1 cellular context compared by ENCODE assay signal in the genomic region with DNA sequence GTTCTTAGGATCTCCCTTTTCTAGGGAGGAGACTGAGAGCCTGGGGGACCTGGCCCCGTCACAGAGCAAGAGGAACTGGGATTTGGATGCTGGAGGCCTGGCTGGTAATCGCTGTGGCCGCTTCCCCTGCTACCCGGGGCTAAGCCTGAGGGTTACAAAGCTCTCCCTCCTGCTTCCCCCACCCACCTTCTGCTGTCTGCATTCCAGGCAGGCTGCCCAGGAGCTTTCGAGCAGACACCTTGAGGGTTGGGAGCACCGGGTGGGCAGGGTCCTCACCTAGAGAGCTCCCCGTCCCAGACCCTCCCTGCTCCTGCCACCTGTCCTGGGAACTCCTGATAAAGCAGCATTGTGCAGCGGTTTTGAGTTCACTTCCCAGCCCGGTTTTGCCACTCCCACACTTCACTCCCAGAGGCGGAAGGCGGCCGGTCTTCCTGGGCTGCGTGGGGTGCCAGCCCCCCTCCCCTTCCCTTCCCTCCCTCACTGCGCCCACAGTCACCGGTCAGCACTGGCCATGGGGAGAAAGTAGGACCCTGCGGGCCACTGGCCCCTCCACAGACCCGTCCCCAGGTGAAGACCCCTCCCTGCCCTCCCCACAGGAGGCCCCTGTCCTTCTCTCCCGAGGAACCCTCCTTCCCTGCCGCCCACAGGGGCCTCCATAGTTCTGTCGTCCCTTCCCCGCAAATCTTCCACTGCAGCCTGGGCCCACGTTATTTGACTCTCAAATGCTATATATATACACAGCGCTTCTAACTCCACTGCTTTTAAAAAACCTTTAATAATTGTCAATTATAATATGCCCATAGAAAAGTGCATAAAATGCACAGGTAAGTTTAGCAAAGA.
TF ChIP-seq lines count a peak whose summit lies in the region.

No MANE protein-coding gene starts in this region.

TF ChIP-seq in GM12878, 131 proteins besides CTCF, POLR2A, EP300 and RAD21:
- TF ChIP-seq, protein P1, sequence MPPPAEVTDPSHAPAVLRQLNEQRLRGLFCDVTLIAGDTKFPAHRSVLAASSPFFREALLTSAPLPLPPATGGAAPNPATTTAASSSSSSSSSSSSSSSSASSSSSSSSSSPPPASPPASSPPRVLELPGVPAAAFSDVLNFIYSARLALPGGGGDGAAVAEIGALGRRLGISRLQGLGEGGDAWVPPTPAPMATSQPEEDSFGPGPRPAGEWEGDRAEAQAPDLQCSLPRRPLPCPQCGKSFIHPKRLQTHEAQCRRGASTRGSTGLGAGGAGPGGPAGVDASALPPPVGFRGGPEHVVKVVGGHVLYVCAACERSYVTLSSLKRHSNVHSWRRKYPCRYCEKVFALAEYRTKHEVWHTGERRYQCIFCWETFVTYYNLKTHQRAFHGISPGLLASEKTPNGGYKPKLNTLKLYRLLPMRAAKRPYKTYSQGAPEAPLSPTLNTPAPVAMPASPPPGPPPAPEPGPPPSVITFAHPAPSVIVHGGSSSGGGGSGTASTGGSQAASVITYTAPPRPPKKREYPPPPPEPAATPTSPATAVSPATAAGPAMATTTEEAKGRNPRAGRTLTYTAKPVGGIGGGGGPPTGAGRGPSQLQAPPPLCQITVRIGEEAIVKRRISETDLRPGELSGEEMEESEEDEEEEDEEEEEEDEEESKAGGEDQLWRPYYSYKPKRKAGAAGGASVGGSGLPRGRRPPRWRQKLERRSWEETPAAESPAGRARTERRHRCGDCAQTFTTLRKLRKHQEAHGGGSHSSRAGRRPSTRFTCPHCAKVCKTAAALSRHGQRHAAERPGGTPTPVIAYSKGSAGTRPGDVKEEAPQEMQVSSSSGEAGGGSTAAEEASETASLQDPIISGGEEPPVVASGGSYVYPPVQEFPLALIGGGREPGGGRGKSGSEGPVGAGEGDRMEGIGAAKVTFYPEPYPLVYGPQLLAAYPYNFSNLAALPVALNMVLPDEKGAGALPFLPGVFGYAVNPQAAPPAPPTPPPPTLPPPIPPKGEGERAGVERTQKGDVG (CRISPR knock-in tag; IDR thresholded peaks at IDR 0.05): no peak
- peak; percentile 23; the same call in 1 of the 2 replicates for TF ChIP-seq SPI1 (IDR thresholded peaks at IDR 0.05; ENCODE audit: borderline replicate concordance, insufficient read depth, low read depth, low read length)
